2 cellular contexts compared by ENCODE assay signal in the genomic region with DNA sequence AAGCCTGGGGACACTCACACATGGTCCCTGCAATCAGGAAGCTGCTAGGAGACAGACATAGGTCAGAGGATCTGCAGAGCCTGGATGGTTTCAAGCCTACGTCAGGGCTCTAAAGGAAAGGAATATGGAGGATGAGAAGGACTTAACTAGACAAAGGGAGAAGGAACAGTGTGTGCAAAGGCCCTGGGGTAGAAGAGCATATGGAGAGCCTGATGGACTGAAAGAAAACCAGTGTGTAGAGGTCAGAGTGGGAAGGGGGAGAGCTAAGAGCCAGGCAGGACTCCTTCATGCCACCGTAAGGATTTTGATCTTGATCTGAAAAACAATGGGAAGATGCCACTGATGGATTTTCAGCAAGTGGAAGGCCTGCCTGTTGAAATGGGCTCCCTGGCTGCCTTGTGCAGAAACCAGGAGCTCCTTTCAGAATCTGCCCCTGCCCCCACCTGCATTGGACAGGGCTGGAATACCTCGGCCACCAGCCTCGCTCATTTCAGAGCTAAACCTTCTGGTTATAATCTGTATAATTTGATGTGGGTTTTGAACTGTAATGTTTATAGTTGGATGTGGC.
TF ChIP-seq lines count a peak whose summit lies in the region.

No MANE protein-coding gene starts in this region.

TF ChIP-seq in HepG2, 621 proteins besides CTCF, POLR2A, EP300 and RAD21:
- TF ChIP-seq ZMYM3 (CRISPR knock-in tag; IDR thresholded peaks at IDR 0.05) (0 out of 2 replicates have a peak, but pooled peaks have one; percentile 28), ZFP41 (CRISPR knock-in tag; IDR thresholded peaks at IDR 0.05; ENCODE audit: borderline replicate concordance) (no peak), ZNF274 (CRISPR knock-in tag; IDR thresholded peaks at IDR 0.05) (no peak)
- TF ChIP-seq, protein P1, sequence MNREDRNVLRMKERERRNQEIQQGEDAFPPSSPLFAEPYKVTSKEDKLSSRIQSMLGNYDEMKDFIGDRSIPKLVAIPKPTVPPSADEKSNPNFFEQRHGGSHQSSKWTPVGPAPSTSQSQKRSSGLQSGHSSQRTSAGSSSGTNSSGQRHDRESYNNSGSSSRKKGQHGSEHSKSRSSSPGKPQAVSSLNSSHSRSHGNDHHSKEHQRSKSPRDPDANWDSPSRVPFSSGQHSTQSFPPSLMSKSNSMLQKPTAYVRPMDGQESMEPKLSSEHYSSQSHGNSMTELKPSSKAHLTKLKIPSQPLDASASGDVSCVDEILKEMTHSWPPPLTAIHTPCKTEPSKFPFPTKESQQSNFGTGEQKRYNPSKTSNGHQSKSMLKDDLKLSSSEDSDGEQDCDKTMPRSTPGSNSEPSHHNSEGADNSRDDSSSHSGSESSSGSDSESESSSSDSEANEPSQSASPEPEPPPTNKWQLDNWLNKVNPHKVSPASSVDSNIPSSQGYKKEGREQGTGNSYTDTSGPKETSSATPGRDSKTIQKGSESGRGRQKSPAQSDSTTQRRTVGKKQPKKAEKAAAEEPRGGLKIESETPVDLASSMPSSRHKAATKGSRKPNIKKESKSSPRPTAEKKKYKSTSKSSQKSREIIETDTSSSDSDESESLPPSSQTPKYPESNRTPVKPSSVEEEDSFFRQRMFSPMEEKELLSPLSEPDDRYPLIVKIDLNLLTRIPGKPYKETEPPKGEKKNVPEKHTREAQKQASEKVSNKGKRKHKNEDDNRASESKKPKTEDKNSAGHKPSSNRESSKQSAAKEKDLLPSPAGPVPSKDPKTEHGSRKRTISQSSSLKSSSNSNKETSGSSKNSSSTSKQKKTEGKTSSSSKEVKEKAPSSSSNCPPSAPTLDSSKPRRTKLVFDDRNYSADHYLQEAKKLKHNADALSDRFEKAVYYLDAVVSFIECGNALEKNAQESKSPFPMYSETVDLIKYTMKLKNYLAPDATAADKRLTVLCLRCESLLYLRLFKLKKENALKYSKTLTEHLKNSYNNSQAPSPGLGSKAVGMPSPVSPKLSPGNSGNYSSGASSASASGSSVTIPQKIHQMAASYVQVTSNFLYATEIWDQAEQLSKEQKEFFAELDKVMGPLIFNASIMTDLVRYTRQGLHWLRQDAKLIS (CRISPR knock-in tag; IDR thresholded peaks at IDR 0.05) = no peak

TF ChIP-seq in H1, 55 proteins besides CTCF, POLR2A, EP300 and RAD21:
- no peak for TF ChIP-seq SP4 (IDR thresholded peaks at IDR 0.05; ENCODE audit: low read length)
- TF ChIP-seq KDM1A (IDR thresholded peaks at IDR 0.05; ENCODE audit: borderline replicate concordance, low read length) = peak; percentile 44; the same call in 1 of the 2 replicates
- no peak for TF ChIP-seq JUN (IDR thresholded peaks at IDR 0.05; ENCODE audit: low read depth, low read length)
- TF ChIP-seq CTBP2 (IDR thresholded peaks at IDR 0.05; ENCODE audit: borderline replicate concordance, insufficient read depth, insufficient read length, low read length) = no peak
- TF ChIP-seq TAF1 (IDR thresholded peaks at IDR 0.05; ENCODE audit: low read depth, low read length) = no peak
TF ChIP-seq in H1: peak in this region for 1.
